In the genomic region with DNA sequence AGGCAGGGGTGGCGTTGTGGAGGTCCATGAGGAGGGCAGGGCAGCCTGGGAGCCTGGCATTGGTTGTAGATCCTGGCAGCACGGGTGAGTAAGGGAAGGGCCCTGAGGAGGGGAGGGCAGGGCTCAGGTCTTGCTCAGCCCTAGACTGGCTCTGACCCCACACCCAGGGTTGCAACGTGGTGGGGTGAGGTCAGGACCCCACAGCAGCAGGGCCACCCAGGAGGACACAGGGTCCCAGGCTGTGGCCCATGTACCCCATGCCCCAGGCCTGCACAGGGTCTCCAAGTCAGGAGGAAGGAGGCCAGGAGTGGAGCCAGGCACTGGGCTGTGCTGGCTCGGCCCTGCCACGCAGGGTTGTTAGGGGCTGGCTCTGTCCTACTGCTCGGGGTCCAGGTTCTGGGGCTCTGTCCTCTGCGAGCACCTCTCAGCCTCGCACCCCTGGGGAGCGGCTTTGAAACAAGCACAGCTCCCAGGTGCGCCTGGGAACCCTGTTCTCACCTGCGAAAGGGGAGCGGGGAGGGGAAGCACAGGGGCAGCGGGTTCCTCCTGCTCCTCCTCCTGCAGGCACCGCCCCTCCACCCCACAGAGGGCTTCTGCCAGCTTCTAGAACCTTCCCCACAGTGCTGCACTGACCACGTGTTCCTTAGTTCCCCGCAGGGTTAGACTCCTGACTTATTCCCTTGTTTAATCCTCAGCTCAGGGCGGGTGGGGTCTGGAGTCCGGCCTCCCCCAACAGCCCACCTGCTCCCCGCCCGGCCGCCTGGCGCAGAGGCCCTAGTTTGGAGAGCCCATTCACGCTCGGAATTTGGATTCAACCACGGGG, we compare ENCODE assay signal across 14 cellular contexts. TPM values are rescaled to one million over a fixed set of nuclear protein-coding genes. Genes with fewer than 3 reads are reported as not detected.
DNase-seq lines count a peak whose midpoint lies in the region; ATAC-seq and TF ChIP-seq lines count a peak whose summit lies in the region.
"Had no signal": no experiment of that assay in that cellular context is flagged by ENCODE, and none has a peak within 500 bp of the region (broad histone marks: within the 10 kb centered on the region; RNA-seq: fewer than 3 reads in every experiment).

No MANE protein-coding gene starts in this region.

- no peaks in the 10 kb centered on the region for H3K79me2 ChIP-seq in smooth muscle cell (ENCODE audit: low read depth)

- H3K4me3 Mint-ChIP-seq in naive thymus-derived CD4-positive, alpha-beta T cell = no peak overlapping the region
- H3K4me3 Mint-ChIP-seq: activated T-helper 1 cell treated with anti-CD3 and anti-CD28 coated beads, Interleukin-12 subunit alpha, Interleukin-12 subunit beta, Interleukin-2, Interleukin-4 antibody, amounts not matched to agents 30 ng/mL and 10 ng/mL and 1 ng/mL, durations not matched to agents 14 hours and 24 hours and 36 hours had no signal

- CTCF ChIA-PET in naive thymus-derived CD4-positive, alpha-beta T cell (lab: Charles Lee) = no interaction called here

- ATAC-seq in Right ventricle myocardium inferior = peak; percentile 26
- ATAC-seq in naive thymus-derived CD4-positive, alpha-beta T cell = peak; percentile 27
- ATAC-seq in thoracic aorta (ENCODE audit: insufficient number of reproducible peaks, low FRiP score, low read depth) = no peak

- POLR2A ChIA-PET in naive thymus-derived CD4-positive, alpha-beta T cell (lab: Charles Lee) = no interaction called here

- peaks cover 0 to 11% (median 4%) of the 10 kb centered on the region in 11 donors for H3K9me3 Mint-ChIP-seq in naive thymus-derived CD4-positive, alpha-beta T cell
- H3K9me3 Mint-ChIP-seq: activated T-helper 1 cell treated with anti-CD3 and anti-CD28 coated beads, Interleukin-12 subunit alpha, Interleukin-12 subunit beta, Interleukin-2, Interleukin-4 antibody, amounts not matched to agents 30 ng/mL and 10 ng/mL and 1 ng/mL, durations not matched to agents 14 hours and 24 hours and 36 hours had no signal

- H3K4me1 ChIP-seq in naive thymus-derived CD4-positive, alpha-beta T cell (ENCODE audit: control insufficient read depth in 2 of 2, insufficient read depth in 2 of 2, low read length in 2 of 2) = no peaks in the 10 kb centered on the region
- H3K4me1 ChIP-seq in thoracic aorta (ENCODE audit: control insufficient read depth in 1 of 2, low read depth in 2 of 2) = peaks cover 0 to 13% of the 10 kb centered on the region in 2 donors
- no peaks in the 10 kb centered on the region for H3K4me1 ChIP-seq in smooth muscle cell (ENCODE audit: low read depth)
- H3K4me1 ChIP-seq: adrenal gland, thyroid gland had no signal

- no peak overlapping the region for H2AFZ ChIP-seq in smooth muscle cell (ENCODE audit: low read depth)

- DNase-seq in NCI-H1105 (lab: John Stamatoyannopoulos, UW) (peak; percentile 14), NCI-H1105 treated with DMSO at 0.1 percent for 48 hours (lab: John Stamatoyannopoulos, UW) (no peak), Right ventricle myocardium inferior (ENCODE audit: missing footprints) (peak; percentile 51), thoracic aorta (ENCODE audit: low spot score) (no peak), foreskin melanocyte (no peak), NCI-H1694 treated with DMSO at 0.1 percent for 48 hours (lab: John Stamatoyannopoulos, UW) (no peak), smooth muscle cell (lab: John Stamatoyannopoulos, UW; ENCODE audit: unreplicated experiment) (no peak)
- DNase-seq in naive thymus-derived CD4-positive, alpha-beta T cell = peak in 1 of 9 donors; percentile 17
- DNase-seq: NCI-H446 treated with DMSO at 0.1 percent for 48 hours had no signal

- H3F3A ChIP-seq in smooth muscle cell (ENCODE audit: low read depth) = no peaks in the 10 kb centered on the region

- H3K4me3 ChIP-seq in naive thymus-derived CD4-positive, alpha-beta T cell (ENCODE audit: low read length) = no peak overlapping the region
- peak overlapping the region; percentile 44 for H3K4me3 ChIP-seq in thoracic aorta
- no peak overlapping the region for H3K4me3 ChIP-seq in smooth muscle cell
- H3K4me3 ChIP-seq: adrenal gland, SK-N-MC, thyroid gland had no signal

- no peak overlapping the region for H3K4me2 ChIP-seq in smooth muscle cell

- peaks cover 0 to 13% (median 4%) of the 10 kb centered on the region in 5 donors for H3K36me3 Mint-ChIP-seq in naive thymus-derived CD4-positive, alpha-beta T cell

- H3K9me3 ChIP-seq in naive thymus-derived CD4-positive, alpha-beta T cell (ENCODE audit: control insufficient read depth in 2 of 3, low read length in 3 of 3) = no peaks in the 10 kb centered on the region
- H3K9me3 ChIP-seq in thoracic aorta (no peaks in the 10 kb centered on the region), smooth muscle cell (replicated peaks; ENCODE audit: low read depth) (no peaks in the 10 kb centered on the region)
- H3K9me3 ChIP-seq: adrenal gland, thyroid gland had no signal

- no peaks in the 10 kb centered on the region for H3K36me3 ChIP-seq in naive thymus-derived CD4-positive, alpha-beta T cell (ENCODE audit: control insufficient read depth in 2 of 3, insufficient read depth in 3 of 3, low read length in 3 of 3)
- H3K36me3 ChIP-seq in thoracic aorta (no peaks in the 10 kb centered on the region), smooth muscle cell (ENCODE audit: low read depth) (no peaks in the 10 kb centered on the region)
- H3K36me3 ChIP-seq: adrenal gland, thyroid gland had no signal

- no peaks in the 10 kb centered on the region for H3K27me3 ChIP-seq in naive thymus-derived CD4-positive, alpha-beta T cell (ENCODE audit: control insufficient read depth in 2 of 2, insufficient read depth in 2 of 2, low read length in 2 of 2)
- no peaks in the 10 kb centered on the region for H3K27me3 ChIP-seq in thoracic aorta (replicated peaks; ENCODE audit: insufficient read depth)
- H3K27me3 ChIP-seq in smooth muscle cell (ENCODE audit: low read depth) = no peaks in the 10 kb centered on the region
- H3K27me3 ChIP-seq: adrenal gland, thyroid gland had no signal

- H3K27ac ChIP-seq in naive thymus-derived CD4-positive, alpha-beta T cell (ENCODE audit: low read depth, low read length) = no peak overlapping the region
- H3K27ac ChIP-seq in thoracic aorta (no peak overlapping the region), smooth muscle cell (ENCODE audit: low read depth) (no peak overlapping the region)
- H3K27ac ChIP-seq: 22Rv1, adrenal gland, SK-N-MC, thyroid gland had no signal

- intact Hi-C loops in Right ventricle myocardium inferior (cut with DNase I) = no loop called here
- intact Hi-C loops in naive thymus-derived CD4-positive, alpha-beta T cell (cut with micrococcal nuclease) = no loop called here

- H3K27ac Mint-ChIP-seq in naive thymus-derived CD4-positive, alpha-beta T cell = no peak overlapping the region
- H3K27ac Mint-ChIP-seq: activated T-helper 1 cell treated with anti-CD3 and anti-CD28 coated beads, Interleukin-12 subunit alpha, Interleukin-12 subunit beta, Interleukin-2, Interleukin-4 antibody, amounts not matched to agents 30 ng/mL and 10 ng/mL and 1 ng/mL, durations not matched to agents 14 hours and 24 hours and 36 hours had no signal

- peaks cover 0 to 1% (median 0%) of the 10 kb centered on the region in 7 donors for H3K4me1 Mint-ChIP-seq in naive thymus-derived CD4-positive, alpha-beta T cell

- 91% methylated on average over 23 of the region's 25 CpGs for WGBS in smooth muscle cell (ENCODE audit: low lambda C conversion rate)

- TF ChIP-seq CTCF in thoracic aorta (IDR thresholded peaks at IDR 0.05) (no peak), smooth muscle cell (IDR thresholded peaks at IDR 0.05; ENCODE audit: borderline replicate concordance, insufficient read depth, poor library complexity, severe bottlenecking) (no peak)

- H3K9ac ChIP-seq in smooth muscle cell (ENCODE audit: low read depth) = no peak overlapping the region

- no peaks in the 10 kb centered on the region for H4K20me1 ChIP-seq in smooth muscle cell (ENCODE audit: low read depth)

- H3K27me3 Mint-ChIP-seq in naive thymus-derived CD4-positive, alpha-beta T cell = peaks cover 0 to 15% (median 0%) of the 10 kb centered on the region in 5 donors

RNA-seq across cellular contexts. Expression of a gene that starts 20.4 kb away (rescaled TPM):
- total RNA-seq in Right ventricle myocardium inferior = 0.51 TPM
- total RNA-seq in naive thymus-derived CD4-positive, alpha-beta T cell = 1 to 10 TPM; 1.4 to 2.7 (median 2.3) TPM
- polyA plus RNA-seq in naive thymus-derived CD4-positive, alpha-beta T cell = not detected
- 1 to 10 TPM; 1.4 to 2.8 TPM for total RNA-seq in thoracic aorta
- 1.4 TPM in 2 replicates for total RNA-seq in smooth muscle cell
- polyA plus RNA-seq in smooth muscle cell = 0.30 and 0.43 TPM in 2 replicates

RNA-seq across cellular contexts. Expression of a gene that starts 23.5 kb away (rescaled TPM):
- 21.0 TPM for total RNA-seq in Right ventricle myocardium inferior
- 10 to 100 TPM in 1 of 5 experiments, 1 to 10 TPM in 4; 2.5 to 13.3 (median 7.5) TPM for total RNA-seq in naive thymus-derived CD4-positive, alpha-beta T cell
- polyA plus RNA-seq in naive thymus-derived CD4-positive, alpha-beta T cell = 10 to 100 TPM in 1 of 2 donors, 1 to 10 TPM in 1; 6.6 to 16.0 TPM
- total RNA-seq in thoracic aorta = 10 to 100 TPM; 13.5 to 43.6 TPM
- total RNA-seq in smooth muscle cell = 13.0 and 28.5 TPM in 2 replicates
- 20.5 and 38.7 TPM in 2 replicates for polyA plus RNA-seq in smooth muscle cell

Comparison
In these comparisons a context has a peak if more than half of its experiments do, and no peak if none do; other contexts are left out.
1. DNase-seq: peak in NCI-H1105 (single experiment) and Right ventricle myocardium inferior (single experiment); none in NCI-H1105 treated with DMSO at 0.1 percent for 48 hours (single experiment), thoracic aorta (single experiment), foreskin melanocyte (single experiment), NCI-H1694 treated with DMSO at 0.1 percent for 48 hours (single experiment) and smooth muscle cell (single experiment).